17 cellular contexts compared by ENCODE assay signal in genomic region chr3:65500398-65501306, GRCh38.
DNase-seq lines count a peak whose midpoint lies in the region; ATAC-seq and TF ChIP-seq lines count a peak whose summit lies in the region.
"Had no signal": no experiment of that assay in that cellular context is flagged by ENCODE, and none has a peak within 500 bp of the region (broad histone marks: within the 10 kb centered on the region; RNA-seq: fewer than 3 reads in every experiment).

No MANE protein-coding gene starts in this region.

- peaks cover 71% of the 10 kb centered on the region for H3K4me1 Mint-ChIP-seq in brain

- DNase-seq in OCI-M2 (lab: John Stamatoyannopoulos, UW; ENCODE audit: unreplicated experiment) (peak; percentile 46), mesendoderm (peak; percentile 23), aorta (no peak), glomerular visceral epithelial cell (ENCODE audit: extremely low spot score) (no peak), NCI-H774 (lab: John Stamatoyannopoulos, UW) (no peak)
- DNase-seq: CD4-positive, alpha-beta T cell; DND-41; GDM1; NCI-H1092; NCI-H1694; NCI-H82; RPMI8226; SJCRH30 had no signal

- H3K36me3 ChIP-seq in HEK293 (ENCODE audit: control insufficient read depth in 2 of 2, insufficient read depth in 1 of 2, low read length in 2 of 2) (no peaks in the 10 kb centered on the region), mesendoderm (ENCODE audit: control insufficient read depth, insufficient read depth, low read length) (no peaks in the 10 kb centered on the region), aorta (ENCODE audit: control insufficient read depth in 1 of 2, insufficient read depth in 2 of 2, low read length in 1 of 2) (no peaks in the 10 kb centered on the region)
- H3K36me3 ChIP-seq: SJCRH30 had no signal

- no peak overlapping the region for H2BK5ac ChIP-seq in mesendoderm (ENCODE audit: low read length)

- H3K23ac ChIP-seq in mesendoderm (ENCODE audit: low read length) = no peak overlapping the region

- H2BK15ac ChIP-seq in mesendoderm (replicated peaks; ENCODE audit: low read depth) = no peak overlapping the region

- intact Hi-C loops in aorta (cut with DNase I) = no loop called here

- H3K27me3 ChIP-seq in mesendoderm (ENCODE audit: insufficient read depth, low read length, poor library complexity) = no peaks in the 10 kb centered on the region
- no peaks in the 10 kb centered on the region for H3K27me3 ChIP-seq in aorta (ENCODE audit: control insufficient read depth in 1 of 2, insufficient read depth in 2 of 2, low read length in 1 of 2)
- H3K27me3 ChIP-seq: SJCRH30 had no signal

- no peak overlapping the region for H3K4me2 ChIP-seq in mesendoderm (ENCODE audit: low read length)

- H3K9me3 Mint-ChIP-seq in brain = peaks cover 0 to 8% (median 2%) of the 10 kb centered on the region in 5 experiments

- WGBS in mesendoderm (ENCODE audit: extremely low coverage, insufficient coverage, low lambda C conversion rate) = no CpG with 5 or more reads among the region's 6 CpGs
- 95% methylated on average over 6 of the region's 6 CpGs for WGBS in aorta, 2 donors

- TF ChIP-seq CTCF in HEK293 (tag by site-specific recombination; IDR thresholded peaks at IDR 0.05) (no peak), brain (conservative IDR thresholded peaks at IDR 0.05) (no peak)

- H3K4ac ChIP-seq in mesendoderm (ENCODE audit: low read depth, low read length) = no peak overlapping the region

- POLR2A ChIA-PET in HEK293 (lab: Yijun Ruan, JAX) = no interaction called here

- peaks cover 2% of the 10 kb centered on the region for H3K79me1 ChIP-seq in mesendoderm (ENCODE audit: low read length)

- H3K9ac ChIP-seq in mesendoderm (ENCODE audit: low read length) = no peak overlapping the region

- no peak overlapping the region for H4K5ac ChIP-seq in mesendoderm (ENCODE audit: low read length)

- no peaks in the 10 kb centered on the region for H3K9me3 ChIP-seq in HEK293 (ENCODE audit: control insufficient read depth, insufficient read depth, low read depth, low read length)
- no peaks in the 10 kb centered on the region for H3K9me3 ChIP-seq in aorta (ENCODE audit: control insufficient read depth, low read length)
- H3K9me3 ChIP-seq: SJCRH30 had no signal

- H3K27ac ChIP-seq in HEK293 (ENCODE audit: extremely low read depth, low read depth, low read length) (no peak overlapping the region), mesendoderm (ENCODE audit: low read depth, low read length) (no peak overlapping the region), aorta (ENCODE audit: low read depth in 1 of 2, low read length in 2 of 2) (no peak overlapping the region)
- H3K27ac ChIP-seq: SJCRH30 had no signal

- H3K56ac ChIP-seq in mesendoderm (ENCODE audit: low read length) = no peak overlapping the region

- H3K18ac ChIP-seq in mesendoderm (ENCODE audit: low read length) = no peak overlapping the region

- ATAC-seq in aorta (ENCODE audit: low FRiP score) = no peak
- ATAC-seq in HG03108 (IDR thresholded peaks at IDR 0.05; ENCODE audit: unreplicated experiment) = no peak
- ATAC-seq: HCT116 had no signal

- no peak overlapping the region for H3K4me3 Mint-ChIP-seq in brain
- H3K4me3 Mint-ChIP-seq: CD4-positive, alpha-beta T cell had no signal

- CTCF ChIA-PET in HEK293 (lab: Yijun Ruan, JAX) = interaction anchor here (0.6 kb wide), 1 partner anchor 33 kb away, joined by 3 read pairs; no protein-coding TSS in a partner anchor

- peaks cover 2% of the 10 kb centered on the region for H3K79me2 ChIP-seq in mesendoderm (ENCODE audit: control insufficient read depth, insufficient read depth, low read length)

- H3K4me1 ChIP-seq in HEK293 (ENCODE audit: control insufficient read depth, insufficient read depth, low read length) (no peaks in the 10 kb centered on the region; the same call in 1 of the 2 replicates), mesendoderm (ENCODE audit: control insufficient read depth, low read depth, low read length) (peaks cover 1% of the 10 kb centered on the region), aorta (ENCODE audit: control insufficient read depth in 1 of 2, insufficient read depth in 2 of 2, low read length in 2 of 2) (no peaks in the 10 kb centered on the region)
- H3K4me1 ChIP-seq: SJCRH30 had no signal

- no peak overlapping the region for H2AK5ac ChIP-seq in mesendoderm (ENCODE audit: low read length)

- peak overlapping the region in 4 of 5 experiments; percentile 4 to 59 (median 21) for H3K27ac Mint-ChIP-seq in brain
- H3K27ac Mint-ChIP-seq: CD4-positive, alpha-beta T cell had no signal

- no peak overlapping the region for H3K4me3 ChIP-seq in HEK293 (ENCODE audit: low read depth, low read length)
- H3K4me3 ChIP-seq in mesendoderm (ENCODE audit: low read length) = no peak overlapping the region
- H3K4me3 ChIP-seq in aorta (ENCODE audit: low read length in 2 of 2) = no peak overlapping the region
- H3K4me3 ChIP-seq: SJCRH30 had no signal

- no peaks in the 10 kb centered on the region for H3K27me3 Mint-ChIP-seq in brain

- peaks cover 18% of the 10 kb centered on the region for H3K36me3 Mint-ChIP-seq in brain

- no peak overlapping the region for H4K8ac ChIP-seq in mesendoderm (ENCODE audit: low read depth, low read length)

- H2BK120ac ChIP-seq in mesendoderm (ENCODE audit: low read depth, low read length) = no peak overlapping the region

TF ChIP-seq in HEK293, 187 proteins besides CTCF, POLR2A, EP300 and RAD21:
- TF ChIP-seq PRDM6 (tag by site-specific recombination; IDR thresholded peaks at IDR 0.05) = peak; percentile 81
- 0 out of 2 replicates have a peak, but pooled peaks have one; percentile 24 for TF ChIP-seq ZXDB (tag by site-specific recombination; IDR thresholded peaks at IDR 0.05)
- TF ChIP-seq ZNF148 (tag by site-specific recombination; IDR thresholded peaks at IDR 0.05; ENCODE audit: borderline replicate concordance) = no peak
- TF ChIP-seq FEZF1 (tag by site-specific recombination; IDR thresholded peaks at IDR 0.05) = peak; percentile 57
- no peak for TF ChIP-seq ZNF2 (tag by site-specific recombination; IDR thresholded peaks at IDR 0.05)
- peak; percentile 68 for TF ChIP-seq OSR2 (tag by site-specific recombination; IDR thresholded peaks at IDR 0.05)
- peak; percentile 61; the same call in 1 of the 2 replicates for TF ChIP-seq TCF7L2 (IDR thresholded peaks at IDR 0.05; ENCODE audit: borderline replicate concordance, low read depth, low read length)
- TF ChIP-seq KLF9 (tag by site-specific recombination; IDR thresholded peaks at IDR 0.05; ENCODE audit: low read depth) = no peak

Comparison
In these comparisons a context has a peak if more than half of its experiments do, and no peak if none do; other contexts are left out.
1. DNase-seq: peak in OCI-M2 (single experiment) and mesendoderm (single experiment); none in aorta (0 of 2), glomerular visceral epithelial cell (single experiment) and NCI-H774 (single experiment).